Comparison of ENCODE assay signal across 8 cellular contexts in the genomic region with DNA sequence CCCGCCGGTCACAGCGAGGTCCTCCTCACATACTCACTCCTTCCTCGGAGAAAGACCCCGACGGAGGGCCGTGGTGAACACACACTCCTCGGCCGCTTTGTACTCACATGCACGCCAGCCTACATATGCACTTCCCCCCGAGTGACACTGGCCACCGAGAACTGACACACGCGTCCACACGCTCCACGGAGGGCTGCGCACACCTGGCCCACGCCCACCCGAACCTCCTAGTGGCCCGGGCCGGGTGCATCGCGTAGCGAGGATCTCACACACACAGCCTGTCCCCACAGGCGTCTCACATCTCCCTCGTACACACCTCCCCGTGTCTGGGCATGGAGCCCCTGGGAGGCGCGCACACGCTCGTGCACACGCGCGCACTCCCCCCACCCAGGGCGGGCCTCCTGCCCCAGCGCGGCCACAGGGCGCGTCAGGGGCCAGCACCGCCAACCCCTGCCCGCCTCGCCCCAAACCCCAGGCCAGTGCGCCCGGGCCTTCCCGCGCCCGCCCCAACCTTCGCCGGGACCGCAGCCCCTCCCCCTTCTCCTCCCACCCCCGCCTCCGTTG. TPM values are rescaled to one million over a fixed set of nuclear protein-coding genes. Genes with fewer than 3 reads are reported as not detected.
DNase-seq lines count a peak whose midpoint lies in the region; ATAC-seq and TF ChIP-seq lines count a peak whose summit lies in the region.

No MANE protein-coding gene starts in this region.

- no peaks in the 10 kb centered on the region for H3K27me3 Mint-ChIP-seq in Calu3 (ENCODE audit: unreplicated experiment)

- no peak for ATAC-seq in HG03135 (IDR thresholded peaks at IDR 0.05; ENCODE audit: unreplicated experiment)
- ATAC-seq in GM19035 (IDR thresholded peaks at IDR 0.05; ENCODE audit: unreplicated experiment): no peak

- DNase-seq in Calu3 (peak; percentile 28), HuH-7 (ENCODE audit: low spot score) (peak; percentile 68), caudate nucleus (lab: John Stamatoyannopoulos, UW) (peak in 16 of 61 donors; percentile 20 to 78 (median 46)), lower leg skin (ENCODE audit: low spot score in 2 of 2) (no peak), testis (peak; percentile 23), D341Med (ENCODE audit: low spot score) (no peak)

- no peak for TF ChIP-seq CTCF in Calu3 (IDR thresholded peaks at IDR 0.05; ENCODE audit: unreplicated experiment)
- TF ChIP-seq CTCF in lower leg skin (IDR thresholded peaks at IDR 0.05): no peak
- TF ChIP-seq CTCF in testis (IDR thresholded peaks at IDR 0.05): no peak

- CTCF ChIA-PET in Calu3 (lab: Charles Lee): interaction anchor here (0.6 kb wide), 1 partner anchor 91 kb away, joined by 4 read pairs; no protein-coding TSS in a partner anchor

- H3K9me3 Mint-ChIP-seq in Calu3 (ENCODE audit: low read depth, unreplicated experiment): no peaks in the 10 kb centered on the region

- H3K27me3 ChIP-seq in testis: no peaks in the 10 kb centered on the region

- no peak overlapping the region for H3K27ac Mint-ChIP-seq in Calu3 (ENCODE audit: unreplicated experiment)

- H3K4me3 ChIP-seq in lower leg skin (ENCODE audit: low read depth, poor library complexity, severe bottlenecking): peak overlapping the region; percentile 62
- peak overlapping the region; percentile 80 to 88 for H3K4me3 ChIP-seq in testis

- H3K9me3 ChIP-seq in testis: no peaks in the 10 kb centered on the region

- WGBS in lower leg skin, 2 donors: 0 to 1% methylated on average over 21 to 22 of the region's 52 CpGs
- WGBS in testis, 2 donors: 0% methylated on average over 5 to 30 of the region's 52 CpGs

- peaks cover 13% of the 10 kb centered on the region for H3K36me3 Mint-ChIP-seq in Calu3 (ENCODE audit: insufficient read depth, unreplicated experiment)

- no peaks in the 10 kb centered on the region for H3K4me1 Mint-ChIP-seq in Calu3 (ENCODE audit: low read depth, unreplicated experiment)

- peaks cover 9% of the 10 kb centered on the region for H3K4me1 ChIP-seq in testis

- TF ChIP-seq POLR2A in lower leg skin (IDR thresholded peaks at IDR 0.05) (no peak), testis (IDR thresholded peaks at IDR 0.05) (no peak)

- peak overlapping the region; percentile 90 for H3K27ac ChIP-seq in caudate nucleus (ENCODE audit: low read depth, low read length)
- peak overlapping the region; percentile 79 to 92 for H3K27ac ChIP-seq in testis

- intact Hi-C loops in Calu3 (cut with micrococcal nuclease; ENCODE audit: unreplicated experiment): no loop called here
- intact Hi-C loops in lower leg skin (cut with DNase I; ENCODE audit: low total_unique reads): no loop called here
- intact Hi-C loops in testis (cut with DNase I; ENCODE audit: low total_unique reads): no loop called here

- no TSS peak for BruUV-seq in Calu3 (replicated peaks; lab: Mats Ljungman, UMichigan)

- H3K36me3 ChIP-seq in testis (ENCODE audit: low read depth, missing control alignments): no peaks in the 10 kb centered on the region

- no peak overlapping the region for H3K4me3 Mint-ChIP-seq in Calu3 (ENCODE audit: low read depth, unreplicated experiment)

RNA-seq across cellular contexts. Expression of gene C3orf70, which starts 0.4 kb away (rescaled TPM):
- 0.10 and 0.12 TPM in 2 replicates for total RNA-seq in Calu3 (2022)
- 1 to 10 TPM in 3 of 4 donors, under 1 TPM in 1; 0.84 to 5.5 (median 4.3) TPM for total RNA-seq in lower leg skin
- 10 to 100 TPM; 21.0 to 33.5 TPM for total RNA-seq in testis
- 11.9 TPM for polyA plus RNA-seq in testis (ENCODE audit: insufficient read depth, low read depth, low replicate concordance)

Comparison
In these comparisons a context has a peak if more than half of its experiments do, and no peak if none do; other contexts are left out.
1. DNase-seq: peak in Calu3 (single experiment), HuH-7 (single experiment) and testis (single experiment); none in lower leg skin (0 of 2) and D341Med (single experiment).